Comparison of ENCODE assay signal across 12 cellular contexts in genomic region chr12:87427770-87428169, GRCh38.
"Had no signal": no experiment of that assay in that cellular context is flagged by ENCODE, and none has a peak within 500 bp of the region (broad histone marks: within the 10 kb centered on the region; RNA-seq: fewer than 3 reads in every experiment).

No MANE protein-coding gene starts in this region.

- DNase-seq: activated CD4-positive, CD25-positive, alpha-beta regulatory T cell treated with anti-CD3 and anti-CD28 coated beads, Interleukin-2, amount 50 U/mL, for 72 hours; activated naive CD4-positive, alpha-beta T cell treated with Interleukin-2 at 50 U/mL for 16 hours; anterior cingulate cortex; dorsolateral prefrontal cortex; endodermal cell; hippocampal formation; mesendoderm; trophoblast cell had no signal

- H3K27ac ChIP-seq: dorsolateral prefrontal cortex, esophagus muscularis mucosa, right atrium auricular region had no signal

- H3K36me3 ChIP-seq: esophagus muscularis mucosa, right atrium auricular region, suprapubic skin had no signal

- H3K9me3 ChIP-seq: esophagus muscularis mucosa, right atrium auricular region, suprapubic skin had no signal

- H3K4me1 ChIP-seq: esophagus muscularis mucosa, right atrium auricular region had no signal

- H3K27me3 ChIP-seq: dorsolateral prefrontal cortex, esophagus muscularis mucosa, right atrium auricular region, suprapubic skin had no signal

- ATAC-seq: activated T-helper 17 cell treated with anti-CD3 and anti-CD28 coated beads, Interleukin-2, amount 50 U/mL, for 72 hours had no signal

- H3K4me3 ChIP-seq: dorsolateral prefrontal cortex, esophagus muscularis mucosa, right atrium auricular region, suprapubic skin had no signal
